Comparison of ENCODE assay signal across 7 cellular contexts in the genomic region with DNA sequence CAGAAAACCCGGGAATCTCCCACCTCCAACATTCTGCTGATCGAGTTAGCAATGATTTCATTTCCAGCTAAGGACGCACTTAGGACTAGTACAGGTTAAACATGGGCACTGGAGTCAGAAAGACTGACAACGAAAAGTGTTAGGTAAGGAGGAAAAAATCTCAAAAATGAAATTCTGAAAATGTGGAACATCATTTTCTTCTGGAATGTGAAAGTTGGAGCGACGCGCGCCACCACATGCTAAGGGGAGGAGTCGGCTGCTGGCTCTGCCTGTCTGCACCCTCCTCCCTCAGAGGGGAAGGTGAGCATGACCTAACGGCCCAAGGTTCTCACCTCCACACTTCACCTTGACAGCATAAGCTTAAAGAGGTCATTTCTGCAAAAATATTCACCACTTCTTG.
"Had no signal": no experiment of that assay in that cellular context is flagged by ENCODE, and none has a peak within 500 bp of the region (broad histone marks: within the 10 kb centered on the region; RNA-seq: fewer than 3 reads in every experiment).

No MANE protein-coding gene starts in this region.

- H3K27ac ChIP-seq: HL-60 had no signal

- ATAC-seq: HepG2, K562 had no signal

- FAIRE-seq: HepG2, K562 had no signal

- H3K4me1 Mint-ChIP-seq: IgD-negative memory B cell had no signal

- H3K27ac Mint-ChIP-seq: IgD-negative memory B cell had no signal

- DNase-seq: IMR-90, KBM-7, KG1 had no signal

- H3K4me3 ChIP-seq: K562 had no signal

- H3K4me3 Mint-ChIP-seq: IgD-negative memory B cell had no signal
